ENCODE assay signal across 8 cellular contexts in genomic region chr4:120004054-120004453, GRCh38.
"Had no signal": no experiment of that assay in that cellular context is flagged by ENCODE, and none has a peak within 500 bp of the region (broad histone marks: within the 10 kb centered on the region; RNA-seq: fewer than 3 reads in every experiment).

No MANE protein-coding gene starts in this region.

- H3K27ac ChIP-seq: HL-60 had no signal

- H3K27me3 Mint-ChIP-seq: IgD-negative memory B cell had no signal

- H3K4me3 ChIP-seq: HAP-1 had no signal

- DNase-seq: GOT3, HFFc6, KBM-7 had no signal

- H3K9me3 Mint-ChIP-seq: HFFc6 had no signal

- ATAC-seq: HCT116, HepG2 had no signal

- H3K4me1 Mint-ChIP-seq: IgD-negative memory B cell had no signal

- H3K27ac Mint-ChIP-seq: HFFc6 had no signal

- H3K9me3 ChIP-seq: HAP-1 had no signal

- H3K36me3 ChIP-seq: HAP-1 had no signal

- H3K36me3 Mint-ChIP-seq: IgD-negative memory B cell had no signal

- H3K4me3 Mint-ChIP-seq: HFFc6, IgD-negative memory B cell had no signal
